25 cellular contexts compared by ENCODE assay signal in the genomic region with DNA sequence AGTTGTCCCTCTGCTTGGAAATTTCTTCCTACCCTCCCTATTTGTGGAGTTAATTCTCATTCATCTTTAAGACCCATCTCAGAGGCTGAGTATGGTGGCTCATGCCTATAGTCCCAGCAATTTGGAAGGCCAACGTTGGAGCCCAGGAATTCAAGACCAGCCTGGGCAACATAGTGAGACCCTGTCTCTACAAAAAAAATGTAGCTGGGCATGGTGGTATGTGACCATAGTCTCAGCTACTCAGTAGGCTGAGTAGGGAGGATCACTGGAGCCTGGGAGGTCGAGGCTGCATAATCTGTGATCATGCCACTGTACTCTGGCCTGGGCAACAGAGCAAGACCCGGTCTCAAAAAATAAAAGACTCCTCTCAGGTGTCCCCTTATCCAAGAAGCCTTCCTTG.
"Had no signal": no experiment of that assay in that cellular context is flagged by ENCODE, and none has a peak within 500 bp of the region (broad histone marks: within the 10 kb centered on the region; RNA-seq: fewer than 3 reads in every experiment).

No MANE protein-coding gene starts in this region.

- H3K36me3 ChIP-seq: colonic mucosa, esophagus muscularis mucosa, esophagus squamous epithelium, gastrocnemius medialis, gastroesophageal sphincter, heart left ventricle, heart right ventricle had no signal

- DNase-seq: colonic mucosa; cortex of kidney; dermis blood vessel endothelial cell; dorsolateral prefrontal cortex; effector CD4-positive, alpha-beta T cell; effector CD8-positive, alpha-beta T cell; effector memory CD8-positive, alpha-beta T cell; endodermal cell; erythroblast; esophagus squamous epithelium; foreskin fibroblast; foreskin keratinocyte; foreskin melanocyte; gastrocnemius medialis; glutamatergic neuron; head of caudate nucleus; heart left ventricle; heart right ventricle had no signal

- H2AFZ ChIP-seq: hepatocyte had no signal

- H3K27me3 Mint-ChIP-seq: dendritic cell treated with granulocyte-macrophage colony-stimulating factor and Interleukin-4, amounts not matched to agents 40 ng/mL and 50 ng/mL, for 4 days had no signal

- H3K9me3 Mint-ChIP-seq: dendritic cell treated with granulocyte-macrophage colony-stimulating factor and Interleukin-4, amounts not matched to agents 40 ng/mL and 50 ng/mL, for 4 days; effector memory CD8-positive, alpha-beta T cell had no signal

- H3K27me3 ChIP-seq: colonic mucosa, dorsolateral prefrontal cortex, esophagus muscularis mucosa, esophagus squamous epithelium, foreskin keratinocyte, gastrocnemius medialis, gastroesophageal sphincter, heart left ventricle, heart right ventricle, hepatocyte had no signal

- H3K4me1 Mint-ChIP-seq: endodermal cell had no signal

- H3K4me3 Mint-ChIP-seq: dendritic cell treated with granulocyte-macrophage colony-stimulating factor and Interleukin-4, amounts not matched to agents 40 ng/mL and 50 ng/mL, for 4 days; effector memory CD8-positive, alpha-beta T cell; endodermal cell had no signal

- H3K4me3 ChIP-seq: colonic mucosa, coronary artery, dorsolateral prefrontal cortex, esophagus muscularis mucosa, esophagus squamous epithelium, gastrocnemius medialis, gastroesophageal sphincter, heart left ventricle, heart right ventricle, hepatocyte had no signal

- H3K79me2 ChIP-seq: hepatocyte had no signal

- H3K4me2 ChIP-seq: hepatocyte had no signal

- H3K4me1 ChIP-seq: colonic mucosa, esophagus squamous epithelium, foreskin keratinocyte had no signal

- H3K9me3 ChIP-seq: colonic mucosa, esophagus squamous epithelium, gastrocnemius medialis had no signal

- H3K27ac ChIP-seq: colonic mucosa, coronary artery, dorsolateral prefrontal cortex, epithelial cell of prostate, esophagus muscularis mucosa, esophagus squamous epithelium, foreskin keratinocyte, gastrocnemius medialis, gastroesophageal sphincter, heart left ventricle, heart right ventricle, hepatocyte had no signal

- H3K27ac Mint-ChIP-seq: dendritic cell treated with granulocyte-macrophage colony-stimulating factor and Interleukin-4, amounts not matched to agents 40 ng/mL and 50 ng/mL, for 4 days; effector memory CD8-positive, alpha-beta T cell; endodermal cell had no signal

- ATAC-seq: effector memory CD8-positive, alpha-beta T cell; esophagus mucosa; foreskin keratinocyte; gastrocnemius medialis; gastroesophageal sphincter; heart left ventricle; heart right ventricle had no signal
